In the genomic region with DNA sequence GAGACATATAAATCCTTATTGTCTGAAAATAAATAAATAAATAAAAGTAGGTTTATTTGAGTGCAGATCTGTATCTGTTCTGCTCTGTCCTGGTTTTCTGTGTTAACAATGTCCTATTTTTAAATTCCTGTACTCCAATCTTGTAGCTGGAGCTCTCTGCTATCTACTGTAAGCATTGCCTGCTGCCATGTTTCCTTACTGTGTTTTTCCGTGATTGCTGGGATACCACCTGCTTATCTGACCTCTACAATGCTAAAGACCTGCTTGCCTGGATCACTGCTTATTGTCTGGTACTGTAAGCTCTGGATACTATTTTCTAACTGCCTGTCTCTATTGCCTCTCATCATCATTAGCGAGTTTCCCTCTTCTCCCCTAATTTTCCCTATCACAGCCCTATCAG, we compare ENCODE assay signal across 32 cellular contexts. TPM values are rescaled to one million over a fixed set of nuclear protein-coding genes. Genes with fewer than 3 reads are reported as not detected.
DNase-seq lines count a peak whose midpoint lies in the region; ATAC-seq and TF ChIP-seq lines count a peak whose summit lies in the region.
"Had no signal": no experiment of that assay in that cellular context is flagged by ENCODE, and none has a peak within 500 bp of the region (broad histone marks: within the 10 kb centered on the region; RNA-seq: fewer than 3 reads in every experiment).

No MANE protein-coding gene starts in this region.

- H3K4me1 Mint-ChIP-seq in activated naive CD4-positive, alpha-beta T cell treated with anti-CD3 and anti-CD28 coated beads, Interleukin-2, amount 50 U/mL, for 24 hours: peaks cover 46% of the 10 kb centered on the region
- H3K4me1 Mint-ChIP-seq in WTC11: peaks cover 22% of the 10 kb centered on the region
- peaks cover 13 to 46% (median 36%) of the 10 kb centered on the region in 4 donors for H3K4me1 Mint-ChIP-seq in naive thymus-derived CD8-positive, alpha-beta T cell

- H3K4me3 Mint-ChIP-seq in activated naive CD4-positive, alpha-beta T cell treated with anti-CD3 and anti-CD28 coated beads, Interleukin-2, amount 50 U/mL, for 24 hours: peak overlapping the region; percentile 27
- no peak overlapping the region for H3K4me3 Mint-ChIP-seq in WTC11
- peak overlapping the region in 7 of 10 donors; percentile 6 to 51 (median 30) for H3K4me3 Mint-ChIP-seq in naive thymus-derived CD8-positive, alpha-beta T cell
- H3K4me3 Mint-ChIP-seq: activated CD8-positive, alpha-beta memory T cell treated with anti-CD3 and anti-CD28 coated beads, Interleukin-2, amount 10 ng/mL, durations not matched to agents 7 days and 5 days; H9; memory B cell had no signal

- H3K9me3 ChIP-seq in esophagus muscularis mucosa: no peaks in the 10 kb centered on the region
- H3K9me3 ChIP-seq: body of pancreas, gastroesophageal sphincter, neutrophil, Peyer's patch, prostate gland, stomach had no signal

- no peak for TF ChIP-seq EP300 in esophagus muscularis mucosa (IDR thresholded peaks at IDR 0.05)

- no peak for ATAC-seq in WTC11
- peak; percentile 95 for ATAC-seq in Right ventricle myocardium superior (ENCODE audit: poor library complexity)
- ATAC-seq in naive thymus-derived CD8-positive, alpha-beta T cell: no peak
- ATAC-seq: activated CD8-positive, alpha-beta memory T cell treated with anti-CD3 and anti-CD28 coated beads, Interleukin-2, amount 10 ng/mL, durations not matched to agents 7 days and 5 days; body of pancreas; gastroesophageal sphincter had no signal

- no peaks in the 10 kb centered on the region for H3K27me3 Mint-ChIP-seq in activated naive CD4-positive, alpha-beta T cell treated with anti-CD3 and anti-CD28 coated beads, Interleukin-2, amount 50 U/mL, for 24 hours
- H3K27me3 Mint-ChIP-seq in WTC11 (ENCODE audit: low read depth): no peaks in the 10 kb centered on the region
- H3K27me3 Mint-ChIP-seq in naive thymus-derived CD8-positive, alpha-beta T cell: no peaks in the 10 kb centered on the region
- H3K27me3 Mint-ChIP-seq: activated CD8-positive, alpha-beta memory T cell treated with anti-CD3 and anti-CD28 coated beads, Interleukin-2, amount 10 ng/mL, durations not matched to agents 7 days and 5 days; memory B cell had no signal

- H3K27me3 ChIP-seq in esophagus muscularis mucosa: no peaks in the 10 kb centered on the region
- H3K27me3 ChIP-seq: body of pancreas, gastroesophageal sphincter, neutrophil, Peyer's patch, stomach had no signal

- no peak for TF ChIP-seq POLR2A in esophagus muscularis mucosa (IDR thresholded peaks at IDR 0.05; ENCODE audit: low read depth)

- peaks cover 1% of the 10 kb centered on the region for H3K36me3 Mint-ChIP-seq in activated naive CD4-positive, alpha-beta T cell treated with anti-CD3 and anti-CD28 coated beads, Interleukin-2, amount 50 U/mL, for 24 hours
- no peaks in the 10 kb centered on the region for H3K36me3 Mint-ChIP-seq in WTC11
- H3K36me3 Mint-ChIP-seq in naive thymus-derived CD8-positive, alpha-beta T cell: peaks cover 0 to 10% (median 6%) of the 10 kb centered on the region in 3 donors

- H3K4me3 ChIP-seq in esophagus muscularis mucosa: no peak overlapping the region
- H3K4me3 ChIP-seq: body of pancreas, gastroesophageal sphincter, Peyer's patch, prostate gland, stomach had no signal

- no peak overlapping the region for H3K27ac ChIP-seq in esophagus muscularis mucosa (replicated peaks in 1 of 4)
- H3K27ac ChIP-seq: body of pancreas, C4-2B, gastroesophageal sphincter, HL-60, neutrophil, Peyer's patch, prostate gland had no signal

- H3K36me3 ChIP-seq in esophagus muscularis mucosa: no peaks in the 10 kb centered on the region
- H3K36me3 ChIP-seq: gastroesophageal sphincter, neutrophil, Peyer's patch, prostate gland, stomach had no signal

- WGBS in esophagus muscularis mucosa: 100% methylated on average over 2 of the region's 2 CpGs

- no peak for DNase-seq in activated naive CD4-positive, alpha-beta T cell (lab: John Stamatoyannopoulos, UW)
- DNase-seq in WTC11 (ENCODE audit: low spot score) (no peak), Right ventricle myocardium superior (no peak), esophagus muscularis mucosa (ENCODE audit: extremely low spot score) (no peak), HEK293T (ENCODE audit: extremely low spot score) (no peak), NAMALWA (ENCODE audit: low spot score) (no peak)
- DNase-seq in naive thymus-derived CD8-positive, alpha-beta T cell: no peak
- DNase-seq: 8988T; activated CD4-positive, alpha-beta T cell treated with anti-CD3 and anti-CD28 coated beads, Interleukin-2, amount 50 U/mL, for 4 hours; activated CD8-positive, alpha-beta memory T cell treated with anti-CD3 and anti-CD28 coated beads, Interleukin-2, amount 10 ng/mL, durations not matched to agents 7 days and 5 days; activated naive CD4-positive, alpha-beta T cell treated with Interleukin-2 at 50 U/mL for 16 hours; activated T-cell treated with anti-CD3 and anti-CD28 coated beads, Interleukin-2, amount 50 U/mL, for 48 hours; body of pancreas; DND-41; H9; hypothalamus; KG1; left cardiac atrium; NCI-H1105 treated with DMSO at 0.1 percent for 48 hours; NCI-H1930; NCI-H526 treated with DMSO at 0.1 percent for 48 hours; Peyer's patch; stimulated activated CD4-positive, alpha-beta T cell treated with anti-CD3 and anti-CD28 coated beads, Interleukin-4, amount 100 ng/mL, for 1 hour; stomach; T-helper 1 cell had no signal

- peaks cover 0 to 15% (median 8%) of the 10 kb centered on the region in 4 donors for H3K4me1 ChIP-seq in esophagus muscularis mucosa
- H3K4me1 ChIP-seq: Peyer's patch, prostate gland had no signal

- H3K27ac Mint-ChIP-seq in activated naive CD4-positive, alpha-beta T cell treated with anti-CD3 and anti-CD28 coated beads, Interleukin-2, amount 50 U/mL, for 24 hours: peak overlapping the region; percentile 4
- peak overlapping the region; percentile 63 for H3K27ac Mint-ChIP-seq in WTC11
- H3K27ac Mint-ChIP-seq in naive thymus-derived CD8-positive, alpha-beta T cell: peak overlapping the region in 9 of 10 donors; percentile 1 to 81 (median 58)
- H3K27ac Mint-ChIP-seq: activated CD8-positive, alpha-beta memory T cell treated with anti-CD3 and anti-CD28 coated beads, Interleukin-2, amount 10 ng/mL, durations not matched to agents 7 days and 5 days; memory B cell had no signal

- CTCF ChIA-PET in WTC11 (lab: Charles Lee): interaction anchor here (0.8 to 1.3 kb wide), 2 partner anchors 11 to 52 kb away, joined by 3 to 4 read pairs; no protein-coding TSS in a partner anchor
- CTCF ChIA-PET in HEK293T (lab: Yijun Ruan, JAX): no interaction called here

- intact Hi-C loops in Right ventricle myocardium superior (cut with DNase I) (no loop called here), esophagus muscularis mucosa (cut with DNase I) (no loop called here)

- TF ChIP-seq CTCF in WTC11 (IDR thresholded peaks at IDR 0.05) (no peak), esophagus muscularis mucosa (IDR thresholded peaks at IDR 0.05) (no peak)

- no peaks in the 10 kb centered on the region for H3K9me3 Mint-ChIP-seq in activated naive CD4-positive, alpha-beta T cell treated with anti-CD3 and anti-CD28 coated beads, Interleukin-2, amount 50 U/mL, for 24 hours
- H3K9me3 Mint-ChIP-seq in WTC11: no peaks in the 10 kb centered on the region
- no peaks in the 10 kb centered on the region for H3K9me3 Mint-ChIP-seq in naive thymus-derived CD8-positive, alpha-beta T cell
- H3K9me3 Mint-ChIP-seq: H9, memory B cell had no signal

- POLR2A ChIA-PET in WTC11 (lab: Charles Lee): no interaction called here
- POLR2A ChIA-PET in naive thymus-derived CD8-positive, alpha-beta T cell (lab: Charles Lee): interaction anchor here (0.5 to 2.2 kb wide), 3 partner anchors 12 to 155 kb away, joined by 3 to 9 read pairs (median 7); partner anchors contain the start of gene PTPN4
- POLR2A ChIA-PET in HEK293T (lab: Yijun Ruan, JAX): interaction anchor here (0.9 kb wide), 1 partner anchor 12 kb away, joined by 5 read pairs; the partner anchor contains the start of gene PTPN4

TF ChIP-seq in WTC11, 78 proteins besides CTCF, POLR2A, EP300 and RAD21 (continues in another document):
- TF ChIP-seq NR2C2 (CRISPR knock-in tag; IDR thresholded peaks at IDR 0.05) (no peak), SMAD4 (CRISPR knock-in tag; IDR thresholded peaks at IDR 0.05) (no peak)

TF ChIP-seq in HEK293T, 16 proteins besides CTCF, POLR2A, EP300 and RAD21:
- no peak for TF ChIP-seq L3MBTL2 (conservative IDR thresholded peaks at IDR 0.05)
- TF ChIP-seq FOXA1 (IDR thresholded peaks at IDR 0.05): no peak
- TF ChIP-seq BHLHE40 (IDR thresholded peaks at IDR 0.05; ENCODE audit: borderline replicate concordance): no peak
- no peak for TF ChIP-seq ELF4 (IDR thresholded peaks at IDR 0.05)
- no peak for TF ChIP-seq FOXK2 (IDR thresholded peaks at IDR 0.05)
- no peak for TF ChIP-seq SUZ12 (IDR thresholded peaks at IDR 0.05)
- TF ChIP-seq ZNF384 (IDR thresholded peaks at IDR 0.05): no peak
- TF ChIP-seq TARDBP (IDR thresholded peaks at IDR 0.05): no peak
- no peak for TF ChIP-seq FOXM1 (IDR thresholded peaks at IDR 0.05; ENCODE audit: borderline replicate concordance)
- TF ChIP-seq HDGF (IDR thresholded peaks at IDR 0.05; ENCODE audit: borderline replicate concordance): no peak
- TF ChIP-seq SP1 (IDR thresholded peaks at IDR 0.05): no peak
- no peak for TF ChIP-seq NFRKB (IDR thresholded peaks at IDR 0.05)
- TF ChIP-seq CTBP1 (IDR thresholded peaks at IDR 0.05; ENCODE audit: borderline replicate concordance): no peak
- TF ChIP-seq PKNOX1 (IDR thresholded peaks at IDR 0.05): no peak
- no peak for TF ChIP-seq LEF1 (IDR thresholded peaks at IDR 0.05; ENCODE audit: borderline replicate concordance)
- no peak for TF ChIP-seq ARNT (IDR thresholded peaks at IDR 0.05)

RNA-seq across cellular contexts. Expression of gene PTPN4, which starts 11.6 kb away (rescaled TPM):
- total RNA-seq in WTC11 (2021): 79.4 to 85.8 TPM (median 79.7 TPM) in 3 replicates
- 37.6 TPM for total RNA-seq in Right ventricle myocardium superior
- total RNA-seq in naive thymus-derived CD8-positive, alpha-beta T cell: 100 to 1,000 TPM; 120 to 124 TPM
- polyA plus RNA-seq in naive thymus-derived CD8-positive, alpha-beta T cell: 100 to 1,000 TPM in 1 of 3 donors, 10 to 100 TPM in 2; 79.4 to 111 (median 93.0) TPM
- 10 to 100 TPM; 21.3 to 39.9 (median 24.7) TPM for total RNA-seq in esophagus muscularis mucosa

Comparison
In these comparisons a context has a peak if more than half of its experiments do, and no peak if none do; other contexts are left out.
1. H3K27ac Mint-ChIP-seq: peak in every context shown above with its lines; median percentile 63 in WTC11; 58 in naive thymus-derived CD8-positive, alpha-beta T cell; 4 in activated naive CD4-positive, alpha-beta T cell treated with anti-CD3 and anti-CD28 coated beads, Interleukin-2, amount 50 U/mL, for 24 hours.